In the genomic region with DNA sequence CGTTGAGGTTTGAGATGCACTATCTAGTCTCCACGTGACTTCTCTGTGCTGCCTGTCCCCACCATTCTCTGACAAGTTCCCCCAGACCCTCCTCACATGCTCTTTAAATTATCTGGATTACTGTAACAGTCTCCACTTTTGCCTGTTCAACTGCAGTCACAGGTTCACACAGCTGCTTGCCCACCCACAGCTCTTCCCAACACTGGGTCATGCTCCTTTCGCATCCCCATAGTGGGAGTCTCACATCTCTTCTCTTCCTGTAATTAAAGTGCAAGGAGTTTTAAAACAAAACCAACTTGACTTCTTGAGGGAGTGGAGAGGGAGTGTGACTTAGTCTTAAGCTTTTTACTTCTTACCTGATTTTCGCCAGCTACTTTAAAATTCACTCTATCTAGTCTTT, we compare ENCODE assay signal across 32 cellular contexts.
A peak's percentile ranks its signal among the peaks of the same experiment; 100 is the strongest.
DNase-seq lines count a peak whose midpoint lies in the region; ATAC-seq and TF ChIP-seq lines count a peak whose summit lies in the region.
"Had no signal": no experiment of that assay in that cellular context is flagged by ENCODE, and none has a peak within 500 bp of the region (broad histone marks: within the 10 kb centered on the region; RNA-seq: fewer than 3 reads in every experiment).

No MANE protein-coding gene starts in this region.

- H3K27me3 ChIP-seq in CD4-positive, CD25-positive, alpha-beta regulatory T cell (ENCODE audit: control insufficient read depth, insufficient read depth, low read length), result no peaks in the 10 kb centered on the region
- no peaks in the 10 kb centered on the region for H3K27me3 ChIP-seq in CD8-positive, alpha-beta T cell (ENCODE audit: insufficient read depth, low read length)
- H3K27me3 ChIP-seq: BLaER1 treated with 17β-estradiol and CSF1 and Interleukin-3, amounts not matched to agents 10 nM and 100 nM; heart left ventricle; neural progenitor cell; sigmoid colon; SJSA1; testis; uterus had no signal

- peaks cover 25% of the 10 kb centered on the region for H3K36me3 ChIP-seq in CD4-positive, CD25-positive, alpha-beta regulatory T cell (ENCODE audit: control insufficient read depth, insufficient read depth, low read length)
- peaks cover 10% of the 10 kb centered on the region for H3K36me3 ChIP-seq in CD8-positive, alpha-beta T cell (ENCODE audit: insufficient read depth, low read length)
- H3K36me3 ChIP-seq: neural progenitor cell, sigmoid colon, SJSA1, uterus had no signal

- DNase-seq in CD4-positive, CD25-positive, alpha-beta regulatory T cell, result no peak
- no peak for DNase-seq in CD8-positive, alpha-beta T cell
- no peak for DNase-seq in activated naive CD8-positive, alpha-beta T cell treated with anti-CD3 and anti-CD28 coated beads for 36 hours
- no peak for DNase-seq in naive thymus-derived CD8-positive, alpha-beta T cell
- DNase-seq in NCI-H345 (lab: John Stamatoyannopoulos, UW), result no peak
- DNase-seq in T-helper 2 cell treated with Interferon-gamma antibody and Interleukin-4, amounts not matched to agents 5 μg/mL and 100 μg/mL, for 36 hours (ENCODE audit: low spot score), result no peak
- DNase-seq: activated CD4-positive, alpha-beta T cell treated with anti-CD3 and anti-CD28 coated beads for 1 hour; activated CD8-positive, alpha-beta memory T cell treated with anti-CD3 and anti-CD28 coated beads, Interleukin-2, amount 10 ng/mL, durations not matched to agents 7 days and 5 days; amygdala; effector memory CD4-positive, alpha-beta T cell; foreskin fibroblast; heart left ventricle; kidney glomerular epithelial cell; lower lobe of right lung; NCI-H1436; NCI-H2081 treated with DMSO at 0.1 percent for 48 hours; NCI-H774; RPMI8226; sigmoid colon; stimulated activated CD4-positive, alpha-beta T cell treated with anti-CD3 and anti-CD28 coated beads, Interleukin-4, amount 100 ng/mL, for 24 hours; stimulated activated naive CD4-positive, alpha-beta T cell; T-helper 1 cell; testis; uterus had no signal

- CTCF ChIA-PET in CD8-positive, alpha-beta T cell (lab: Charles Lee), result interaction anchor here (0.7 kb wide), 1 partner anchor 235 kb away, joined by 3 read pairs; no protein-coding TSS in a partner anchor

- POLR2A ChIA-PET in CD8-positive, alpha-beta T cell (lab: Charles Lee), result no interaction called here
- POLR2A ChIA-PET in naive thymus-derived CD8-positive, alpha-beta T cell (lab: Charles Lee), result no interaction called here

- peaks cover 44% of the 10 kb centered on the region for H3K36me3 Mint-ChIP-seq in CD4-positive, CD25-positive, alpha-beta regulatory T cell
- peaks cover 63% of the 10 kb centered on the region for H3K36me3 Mint-ChIP-seq in CD8-positive, alpha-beta T cell
- H3K36me3 Mint-ChIP-seq in activated naive CD8-positive, alpha-beta T cell treated with anti-CD3 and anti-CD28 coated beads for 36 hours, result peaks cover 46% of the 10 kb centered on the region
- peaks cover 14 to 59% (median 34%) of the 10 kb centered on the region in 3 donors for H3K36me3 Mint-ChIP-seq in naive thymus-derived CD8-positive, alpha-beta T cell
- peaks cover 45% of the 10 kb centered on the region for H3K36me3 Mint-ChIP-seq in T-helper 2 cell treated with Interferon-gamma antibody and Interleukin-4, amounts not matched to agents 5 μg/mL and 100 μg/mL, for 36 hours (ENCODE audit: low read depth)
- H3K36me3 Mint-ChIP-seq: neural progenitor cell had no signal

- H3K4me3 ChIP-seq in CD4-positive, CD25-positive, alpha-beta regulatory T cell (ENCODE audit: low read depth, low read length), result no peak overlapping the region
- H3K4me3 ChIP-seq in CD8-positive, alpha-beta T cell (ENCODE audit: low read depth, low read length), result no peak overlapping the region
- H3K4me3 ChIP-seq: BLaER1 treated with 17β-estradiol and CSF1 and Interleukin-3, amounts not matched to agents 10 nM and 100 nM; heart left ventricle; lower lobe of right lung; neural progenitor cell; sigmoid colon; SJSA1; testis; uterus had no signal

- no peaks in the 10 kb centered on the region for H3K9me3 ChIP-seq in CD4-positive, CD25-positive, alpha-beta regulatory T cell (ENCODE audit: control insufficient read depth in 2 of 2, low read length in 2 of 2)
- no peaks in the 10 kb centered on the region for H3K9me3 ChIP-seq in CD8-positive, alpha-beta T cell (ENCODE audit: low read length)
- H3K9me3 ChIP-seq: heart left ventricle, lower lobe of right lung, sigmoid colon, SJSA1, testis, uterus had no signal

- intact Hi-C loops in CD8-positive, alpha-beta T cell (cut with DNase I, micrococcal nuclease), result no loop called here

- TF ChIP-seq CTCF in CD8-positive, alpha-beta T cell (IDR thresholded peaks at IDR 0.05), result no peak

- no peak overlapping the region for H3K27ac ChIP-seq in CD4-positive, CD25-positive, alpha-beta regulatory T cell (ENCODE audit: insufficient read depth, low read length, poor library complexity, severe bottlenecking)
- H3K27ac ChIP-seq in CD8-positive, alpha-beta T cell (ENCODE audit: low read depth, low read length), result no peak overlapping the region
- H3K27ac ChIP-seq: BLaER1 treated with 17β-estradiol and CSF1 and Interleukin-3, amounts not matched to agents 10 nM and 100 nM; HL-60; KMS-11; lower lobe of right lung; neural progenitor cell; sigmoid colon; SJSA1; testis; uterus had no signal

- peak overlapping the region; percentile 1 to 58 (median 31) for H3K27ac Mint-ChIP-seq in CD4-positive, CD25-positive, alpha-beta regulatory T cell
- H3K27ac Mint-ChIP-seq in CD8-positive, alpha-beta T cell, result peak overlapping the region; percentile 84
- H3K27ac Mint-ChIP-seq in activated naive CD8-positive, alpha-beta T cell treated with anti-CD3 and anti-CD28 coated beads for 36 hours, result peak overlapping the region; percentile 43
- H3K27ac Mint-ChIP-seq in naive thymus-derived CD8-positive, alpha-beta T cell, result peak overlapping the region; percentile 6 to 86 (median 67)
- H3K27ac Mint-ChIP-seq in T-helper 2 cell treated with Interferon-gamma antibody and Interleukin-4, amounts not matched to agents 5 μg/mL and 100 μg/mL, for 36 hours, result no peak overlapping the region
- H3K27ac Mint-ChIP-seq: activated CD8-positive, alpha-beta memory T cell treated with anti-CD3 and anti-CD28 coated beads, Interleukin-2, amount 10 ng/mL, durations not matched to agents 7 days and 5 days; neural progenitor cell had no signal

- no peaks in the 10 kb centered on the region for H3K27me3 Mint-ChIP-seq in CD4-positive, CD25-positive, alpha-beta regulatory T cell
- H3K27me3 Mint-ChIP-seq in CD8-positive, alpha-beta T cell (ENCODE audit: low read depth), result no peaks in the 10 kb centered on the region
- H3K27me3 Mint-ChIP-seq in activated naive CD8-positive, alpha-beta T cell treated with anti-CD3 and anti-CD28 coated beads for 36 hours, result no peaks in the 10 kb centered on the region
- no peaks in the 10 kb centered on the region for H3K27me3 Mint-ChIP-seq in naive thymus-derived CD8-positive, alpha-beta T cell
- no peaks in the 10 kb centered on the region for H3K27me3 Mint-ChIP-seq in T-helper 2 cell treated with Interferon-gamma antibody and Interleukin-4, amounts not matched to agents 5 μg/mL and 100 μg/mL, for 36 hours (ENCODE audit: low read depth)
- H3K27me3 Mint-ChIP-seq: activated CD8-positive, alpha-beta memory T cell treated with anti-CD3 and anti-CD28 coated beads, Interleukin-2, amount 10 ng/mL, durations not matched to agents 7 days and 5 days had no signal

- H3K9me3 Mint-ChIP-seq in CD4-positive, CD25-positive, alpha-beta regulatory T cell, result peaks cover 0 to 5% (median 0%) of the 10 kb centered on the region in 7 donors
- no peaks in the 10 kb centered on the region for H3K9me3 Mint-ChIP-seq in CD8-positive, alpha-beta T cell
- H3K9me3 Mint-ChIP-seq in activated naive CD8-positive, alpha-beta T cell treated with anti-CD3 and anti-CD28 coated beads for 36 hours, result peaks cover 5% of the 10 kb centered on the region
- peaks cover 0 to 3% (median 0%) of the 10 kb centered on the region in 9 donors for H3K9me3 Mint-ChIP-seq in naive thymus-derived CD8-positive, alpha-beta T cell
- no peaks in the 10 kb centered on the region for H3K9me3 Mint-ChIP-seq in T-helper 2 cell treated with Interferon-gamma antibody and Interleukin-4, amounts not matched to agents 5 μg/mL and 100 μg/mL, for 36 hours
- H3K9me3 Mint-ChIP-seq: neural progenitor cell had no signal

- no peak for ATAC-seq in CD4-positive, CD25-positive, alpha-beta regulatory T cell (ENCODE audit: low read depth in 2 of 2)
- no peak for ATAC-seq in CD8-positive, alpha-beta T cell
- no peak for ATAC-seq in naive thymus-derived CD8-positive, alpha-beta T cell
- no peak for ATAC-seq in GM21619 (IDR thresholded peaks at IDR 0.05; ENCODE audit: unreplicated experiment)
- ATAC-seq in HG03097 (IDR thresholded peaks at IDR 0.05; ENCODE audit: low FRiP score, unreplicated experiment), result no peak
- ATAC-seq: activated CD8-positive, alpha-beta memory T cell treated with anti-CD3 and anti-CD28 coated beads, Interleukin-2, amount 10 ng/mL, durations not matched to agents 7 days and 5 days; esophagus mucosa; heart left ventricle; lower lobe of right lung had no signal

- H3K4me1 ChIP-seq in CD4-positive, CD25-positive, alpha-beta regulatory T cell (ENCODE audit: control insufficient read depth, insufficient read depth, low read length, poor library complexity, severe bottlenecking), result no peaks in the 10 kb centered on the region
- H3K4me1 ChIP-seq in CD8-positive, alpha-beta T cell (ENCODE audit: insufficient read depth, low read length), result no peaks in the 10 kb centered on the region
- H3K4me1 ChIP-seq: BLaER1 treated with 17β-estradiol and CSF1 and Interleukin-3, amounts not matched to agents 10 nM and 100 nM; lower lobe of right lung; neural progenitor cell; sigmoid colon; SJSA1; testis; uterus had no signal

- H3K4me1 Mint-ChIP-seq in CD4-positive, CD25-positive, alpha-beta regulatory T cell, result peaks cover 7 to 18% (median 11%) of the 10 kb centered on the region in 4 donors
- peaks cover 17% of the 10 kb centered on the region for H3K4me1 Mint-ChIP-seq in CD8-positive, alpha-beta T cell (ENCODE audit: low read depth)
- peaks cover 7% of the 10 kb centered on the region for H3K4me1 Mint-ChIP-seq in activated naive CD8-positive, alpha-beta T cell treated with anti-CD3 and anti-CD28 coated beads for 36 hours
- H3K4me1 Mint-ChIP-seq in naive thymus-derived CD8-positive, alpha-beta T cell, result peaks cover 13 to 41% (median 28%) of the 10 kb centered on the region in 4 donors
- peaks cover 11% of the 10 kb centered on the region for H3K4me1 Mint-ChIP-seq in T-helper 2 cell treated with Interferon-gamma antibody and Interleukin-4, amounts not matched to agents 5 μg/mL and 100 μg/mL, for 36 hours (ENCODE audit: low read depth)
- H3K4me1 Mint-ChIP-seq: activated CD8-positive, alpha-beta memory T cell treated with anti-CD3 and anti-CD28 coated beads, Interleukin-2, amount 10 ng/mL, durations not matched to agents 7 days and 5 days had no signal

- H3K4me3 Mint-ChIP-seq in CD4-positive, CD25-positive, alpha-beta regulatory T cell, result no peak overlapping the region
- no peak overlapping the region for H3K4me3 Mint-ChIP-seq in CD8-positive, alpha-beta T cell
- H3K4me3 Mint-ChIP-seq in activated naive CD8-positive, alpha-beta T cell treated with anti-CD3 and anti-CD28 coated beads for 36 hours, result no peak overlapping the region
- H3K4me3 Mint-ChIP-seq in naive thymus-derived CD8-positive, alpha-beta T cell, result no peak overlapping the region
- no peak overlapping the region for H3K4me3 Mint-ChIP-seq in T-helper 2 cell treated with Interferon-gamma antibody and Interleukin-4, amounts not matched to agents 5 μg/mL and 100 μg/mL, for 36 hours
- H3K4me3 Mint-ChIP-seq: activated CD8-positive, alpha-beta memory T cell treated with anti-CD3 and anti-CD28 coated beads, Interleukin-2, amount 10 ng/mL, durations not matched to agents 7 days and 5 days; neural progenitor cell had no signal
